ENCODE assay signal across 1 cellular context in genomic region chr21:36164427-36164784, GRCh38.
TF ChIP-seq lines count a peak whose summit lies in the region.

No MANE protein-coding gene starts in this region.

TF ChIP-seq in HepG2, 621 proteins besides CTCF, POLR2A, EP300 and RAD21 (continued from another document and continues in another):
- TF ChIP-seq, protein P1, sequence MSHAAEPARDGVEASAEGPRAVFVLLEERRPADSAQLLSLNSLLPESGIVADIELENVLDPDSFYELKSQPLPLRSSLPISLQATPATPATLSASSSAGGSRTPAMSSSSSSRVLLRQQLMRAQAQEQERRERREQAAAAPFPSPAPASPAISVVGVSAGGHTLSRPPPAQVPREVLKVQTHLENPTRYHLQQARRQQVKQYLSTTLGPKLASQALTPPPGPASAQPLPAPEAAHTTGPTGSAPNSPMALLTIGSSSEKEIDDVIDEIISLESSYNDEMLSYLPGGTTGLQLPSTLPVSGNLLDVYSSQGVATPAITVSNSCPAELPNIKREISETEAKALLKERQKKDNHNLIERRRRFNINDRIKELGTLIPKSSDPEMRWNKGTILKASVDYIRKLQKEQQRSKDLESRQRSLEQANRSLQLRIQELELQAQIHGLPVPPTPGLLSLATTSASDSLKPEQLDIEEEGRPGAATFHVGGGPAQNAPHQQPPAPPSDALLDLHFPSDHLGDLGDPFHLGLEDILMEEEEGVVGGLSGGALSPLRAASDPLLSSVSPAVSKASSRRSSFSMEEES (CRISPR knock-in tag; IDR thresholded peaks at IDR 0.05) = peak; percentile 56; the same call in 1 of the 2 replicates
- TF ChIP-seq ZMYM3 (CRISPR knock-in tag; IDR thresholded peaks at IDR 0.05) (no peak), MYC (CRISPR knock-in tag; IDR thresholded peaks at IDR 0.05; ENCODE audit: borderline replicate concordance) (peak; percentile 32; the same call in 1 of the 2 replicates), HNF4G (IDR thresholded peaks at IDR 0.05; ENCODE audit: borderline replicate concordance, low read depth, low read length) (no peak), HNF4G (CRISPR knock-in tag; IDR thresholded peaks at IDR 0.05; ENCODE audit: borderline replicate concordance, low read depth) (no peak), NONO (IDR thresholded peaks at IDR 0.05) (no peak), NONO (CRISPR knock-in tag; conservative IDR thresholded peaks at IDR 0.05) (no peak), ZNF790 (CRISPR knock-in tag; IDR thresholded peaks at IDR 0.05; ENCODE audit: borderline replicate concordance) (no peak), MIXL1 (CRISPR knock-in tag; IDR thresholded peaks at IDR 0.05) (no peak), HNRNPH1 (optimal IDR thresholded peaks at IDR 0.05; ENCODE audit: low read depth, low read length) (no peak), ZNF282 (IDR thresholded peaks at IDR 0.05; ENCODE audit: partially characterized antibody) (no peak), HDAC1 (CRISPR knock-in tag; IDR thresholded peaks at IDR 0.05) (peak; percentile 75), ZNF841 (CRISPR knock-in tag; IDR thresholded peaks at IDR 0.05; ENCODE audit: borderline replicate concordance) (no peak), RXRA (CRISPR knock-in tag; IDR thresholded peaks at IDR 0.05) (no peak), ZMYM2 (CRISPR knock-in tag; IDR thresholded peaks at IDR 0.05) (no peak), ZBTB20 (CRISPR knock-in tag; IDR thresholded peaks at IDR 0.05; ENCODE audit: borderline replicate concordance, low read depth) (no peak), ZKSCAN1 (IDR thresholded peaks at IDR 0.05; ENCODE audit: low read length) (no peak), ZNF121 (CRISPR knock-in tag; IDR thresholded peaks at IDR 0.05) (no peak), CBX2 (IDR thresholded peaks at IDR 0.05; ENCODE audit: low read depth, low read length) (no peak), CBX2 (CRISPR knock-in tag; IDR thresholded peaks at IDR 0.05; ENCODE audit: low read depth) (no peak), ZNF598 (CRISPR knock-in tag; IDR thresholded peaks at IDR 0.05; ENCODE audit: borderline replicate concordance) (no peak), HNRNPK (IDR thresholded peaks at IDR 0.05; ENCODE audit: low read depth, low read length, poor library complexity, severe bottlenecking) (no peak), KDM4B (CRISPR knock-in tag; IDR thresholded peaks at IDR 0.05) (no peak), FOXK2 (IDR thresholded peaks at IDR 0.05) (no peak), SIN3A (IDR thresholded peaks at IDR 0.05; ENCODE audit: borderline replicate concordance, low read depth, low read length) (0 out of 2 replicates have a peak, but pooled peaks have one; percentile 22), FOXA1 (IDR thresholded peaks at IDR 0.05) (no peak), FOXA1 (CRISPR knock-in tag; IDR thresholded peaks at IDR 0.05) (no peak), WIZ (CRISPR knock-in tag; IDR thresholded peaks at IDR 0.05) (no peak), LCORL (IDR thresholded peaks at IDR 0.05) (no peak), LCORL (CRISPR knock-in tag; IDR thresholded peaks at IDR 0.05) (peak; percentile 64; the same call in 1 of the 2 replicates), STAG1 (CRISPR knock-in tag; IDR thresholded peaks at IDR 0.05) (no peak), PHF8 (CRISPR knock-in tag; IDR thresholded peaks at IDR 0.05) (no peak), KLF11 (CRISPR knock-in tag; IDR thresholded peaks at IDR 0.05) (0 out of 2 replicates have a peak, but pooled peaks have one; percentile 45), SOX13 (IDR thresholded peaks at IDR 0.05) (0 out of 2 replicates have a peak, but pooled peaks have one; percentile 18), SOX13 (CRISPR knock-in tag; conservative IDR thresholded peaks at IDR 0.05 in 1 of 2, IDR thresholded peaks at IDR 0.05 in 1 of 2) (peak in 1 of 2 experiments; percentile 50; a peak in 1 of 4 replicates), ZNF644 (CRISPR knock-in tag; IDR thresholded peaks at IDR 0.05; ENCODE audit: low read depth) (no peak), POLR2G (IDR thresholded peaks at IDR 0.05; ENCODE audit: low read depth, low read length) (no peak), CBFB (CRISPR knock-in tag; IDR thresholded peaks at IDR 0.05) (no peak), DBP (CRISPR knock-in tag; IDR thresholded peaks at IDR 0.05; ENCODE audit: not compliant biosample characterization) (no peak), ZFYVE20 (CRISPR knock-in tag; IDR thresholded peaks at IDR 0.05; ENCODE audit: borderline replicate concordance, low read depth) (no peak), ATF7-NPFF (CRISPR knock-in tag; IDR thresholded peaks at IDR 0.05; ENCODE audit: low read depth) (no peak), ZNF747 (CRISPR knock-in tag; IDR thresholded peaks at IDR 0.05; ENCODE audit: borderline replicate concordance) (no peak), ZNF17 (CRISPR knock-in tag; IDR thresholded peaks at IDR 0.05) (no peak), ZFP90 (CRISPR knock-in tag; IDR thresholded peaks at IDR 0.05; ENCODE audit: borderline replicate concordance) (no peak), CENPX (CRISPR knock-in tag; IDR thresholded peaks at IDR 0.05) (no peak), MAX (IDR thresholded peaks at IDR 0.05) (peak; percentile 70), SAFB2 (CRISPR knock-in tag; IDR thresholded peaks at IDR 0.05; ENCODE audit: borderline replicate concordance, low read depth) (no peak), KDM1A (CRISPR knock-in tag; IDR thresholded peaks at IDR 0.05) (no peak), SSRP1 (CRISPR knock-in tag; IDR thresholded peaks at IDR 0.05) (no peak), ZNF792 (CRISPR knock-in tag; IDR thresholded peaks at IDR 0.05) (peak; percentile 56; the same call in 1 of the 2 replicates), JDP2 (CRISPR knock-in tag; IDR thresholded peaks at IDR 0.05; ENCODE audit: borderline replicate concordance) (no peak), ZNF253 (CRISPR knock-in tag; IDR thresholded peaks at IDR 0.05; ENCODE audit: borderline replicate concordance) (no peak), XRCC5 (optimal IDR thresholded peaks at IDR 0.05; ENCODE audit: low read length) (no peak), SALL1 (CRISPR knock-in tag; IDR thresholded peaks at IDR 0.05) (peak; percentile 48; the same call in 1 of the 2 replicates), ZNF879 (CRISPR knock-in tag; IDR thresholded peaks at IDR 0.05) (no peak)
- TF ChIP-seq, protein P2, sequence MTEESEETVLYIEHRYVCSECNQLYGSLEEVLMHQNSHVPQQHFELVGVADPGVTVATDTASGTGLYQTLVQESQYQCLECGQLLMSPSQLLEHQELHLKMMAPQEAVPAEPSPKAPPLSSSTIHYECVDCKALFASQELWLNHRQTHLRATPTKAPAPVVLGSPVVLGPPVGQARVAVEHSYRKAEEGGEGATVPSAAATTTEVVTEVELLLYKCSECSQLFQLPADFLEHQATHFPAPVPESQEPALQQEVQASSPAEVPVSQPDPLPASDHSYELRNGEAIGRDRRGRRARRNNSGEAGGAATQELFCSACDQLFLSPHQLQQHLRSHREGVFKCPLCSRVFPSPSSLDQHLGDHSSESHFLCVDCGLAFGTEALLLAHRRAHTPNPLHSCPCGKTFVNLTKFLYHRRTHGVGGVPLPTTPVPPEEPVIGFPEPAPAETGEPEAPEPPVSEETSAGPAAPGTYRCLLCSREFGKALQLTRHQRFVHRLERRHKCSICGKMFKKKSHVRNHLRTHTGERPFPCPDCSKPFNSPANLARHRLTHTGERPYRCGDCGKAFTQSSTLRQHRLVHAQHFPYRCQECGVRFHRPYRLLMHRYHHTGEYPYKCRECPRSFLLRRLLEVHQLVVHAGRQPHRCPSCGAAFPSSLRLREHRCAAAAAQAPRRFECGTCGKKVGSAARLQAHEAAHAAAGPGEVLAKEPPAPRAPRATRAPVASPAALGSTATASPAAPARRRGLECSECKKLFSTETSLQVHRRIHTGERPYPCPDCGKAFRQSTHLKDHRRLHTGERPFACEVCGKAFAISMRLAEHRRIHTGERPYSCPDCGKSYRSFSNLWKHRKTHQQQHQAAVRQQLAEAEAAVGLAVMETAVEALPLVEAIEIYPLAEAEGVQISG (CRISPR knock-in tag; IDR thresholded peaks at IDR 0.05) = 0 out of 2 replicates have a peak, but pooled peaks have one; percentile 34
- TF ChIP-seq, protein P3, sequence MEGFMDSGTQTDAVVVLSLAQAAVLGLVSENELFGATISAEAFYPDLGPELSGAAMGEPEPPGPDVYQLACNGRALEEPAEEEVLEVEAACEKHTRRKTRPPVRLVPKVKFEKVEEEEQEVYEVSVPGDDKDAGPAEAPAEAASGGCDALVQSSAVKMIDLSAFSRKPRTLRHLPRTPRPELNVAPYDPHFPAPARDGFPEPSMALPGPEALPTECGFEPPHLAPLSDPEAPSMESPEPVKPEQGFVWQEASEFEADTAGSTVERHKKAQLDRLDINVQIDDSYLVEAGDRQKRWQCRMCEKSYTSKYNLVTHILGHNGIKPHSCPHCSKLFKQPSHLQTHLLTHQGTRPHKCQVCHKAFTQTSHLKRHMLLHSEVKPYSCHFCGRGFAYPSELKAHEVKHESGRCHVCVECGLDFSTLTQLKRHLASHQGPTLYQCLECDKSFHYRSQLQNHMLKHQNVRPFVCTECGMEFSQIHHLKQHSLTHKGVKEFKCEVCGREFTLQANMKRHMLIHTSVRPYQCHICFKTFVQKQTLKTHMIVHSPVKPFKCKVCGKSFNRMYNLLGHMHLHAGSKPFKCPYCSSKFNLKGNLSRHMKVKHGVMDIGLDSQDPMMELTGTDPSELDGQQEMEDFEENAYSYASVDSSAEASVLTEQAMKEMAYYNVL (CRISPR knock-in tag; IDR thresholded peaks at IDR 0.05; ENCODE audit: borderline replicate concordance) = no peak
- TF ChIP-seq, protein P4, sequence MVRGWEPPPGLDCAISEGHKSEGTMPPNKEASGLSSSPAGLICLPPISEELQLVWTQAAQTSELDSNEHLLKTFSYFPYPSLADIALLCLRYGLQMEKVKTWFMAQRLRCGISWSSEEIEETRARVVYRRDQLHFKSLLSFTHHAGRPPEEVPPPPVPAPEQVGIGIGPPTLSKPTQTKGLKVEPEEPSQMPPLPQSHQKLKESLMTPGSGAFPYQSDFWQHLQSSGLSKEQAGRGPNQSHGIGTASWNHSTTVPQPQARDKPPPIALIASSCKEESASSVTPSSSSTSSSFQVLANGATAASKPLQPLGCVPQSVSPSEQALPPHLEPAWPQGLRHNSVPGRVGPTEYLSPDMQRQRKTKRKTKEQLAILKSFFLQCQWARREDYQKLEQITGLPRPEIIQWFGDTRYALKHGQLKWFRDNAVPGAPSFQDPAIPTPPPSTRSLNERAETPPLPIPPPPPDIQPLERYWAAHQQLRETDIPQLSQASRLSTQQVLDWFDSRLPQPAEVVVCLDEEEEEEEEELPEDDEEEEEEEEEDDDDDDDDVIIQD (CRISPR knock-in tag; IDR thresholded peaks at IDR 0.05; ENCODE audit: low read depth) = peak; percentile 66; the same call in 1 of the 2 replicates
- TF ChIP-seq, protein P5, sequence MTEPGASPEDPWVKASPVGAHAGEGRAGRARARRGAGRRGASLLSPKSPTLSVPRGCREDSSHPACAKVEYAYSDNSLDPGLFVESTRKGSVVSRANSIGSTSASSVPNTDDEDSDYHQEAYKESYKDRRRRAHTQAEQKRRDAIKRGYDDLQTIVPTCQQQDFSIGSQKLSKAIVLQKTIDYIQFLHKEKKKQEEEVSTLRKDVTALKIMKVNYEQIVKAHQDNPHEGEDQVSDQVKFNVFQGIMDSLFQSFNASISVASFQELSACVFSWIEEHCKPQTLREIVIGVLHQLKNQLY (CRISPR knock-in tag; IDR thresholded peaks at IDR 0.05) = no peak; the same call in 1 of the 2 replicates
- TF ChIP-seq, protein P6, sequence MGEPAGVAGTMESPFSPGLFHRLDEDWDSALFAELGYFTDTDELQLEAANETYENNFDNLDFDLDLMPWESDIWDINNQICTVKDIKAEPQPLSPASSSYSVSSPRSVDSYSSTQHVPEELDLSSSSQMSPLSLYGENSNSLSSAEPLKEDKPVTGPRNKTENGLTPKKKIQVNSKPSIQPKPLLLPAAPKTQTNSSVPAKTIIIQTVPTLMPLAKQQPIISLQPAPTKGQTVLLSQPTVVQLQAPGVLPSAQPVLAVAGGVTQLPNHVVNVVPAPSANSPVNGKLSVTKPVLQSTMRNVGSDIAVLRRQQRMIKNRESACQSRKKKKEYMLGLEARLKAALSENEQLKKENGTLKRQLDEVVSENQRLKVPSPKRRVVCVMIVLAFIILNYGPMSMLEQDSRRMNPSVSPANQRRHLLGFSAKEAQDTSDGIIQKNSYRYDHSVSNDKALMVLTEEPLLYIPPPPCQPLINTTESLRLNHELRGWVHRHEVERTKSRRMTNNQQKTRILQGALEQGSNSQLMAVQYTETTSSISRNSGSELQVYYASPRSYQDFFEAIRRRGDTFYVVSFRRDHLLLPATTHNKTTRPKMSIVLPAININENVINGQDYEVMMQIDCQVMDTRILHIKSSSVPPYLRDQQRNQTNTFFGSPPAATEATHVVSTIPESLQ (CRISPR knock-in tag; conservative IDR thresholded peaks at IDR 0.05) = no peak
- TF ChIP-seq, protein P7, sequence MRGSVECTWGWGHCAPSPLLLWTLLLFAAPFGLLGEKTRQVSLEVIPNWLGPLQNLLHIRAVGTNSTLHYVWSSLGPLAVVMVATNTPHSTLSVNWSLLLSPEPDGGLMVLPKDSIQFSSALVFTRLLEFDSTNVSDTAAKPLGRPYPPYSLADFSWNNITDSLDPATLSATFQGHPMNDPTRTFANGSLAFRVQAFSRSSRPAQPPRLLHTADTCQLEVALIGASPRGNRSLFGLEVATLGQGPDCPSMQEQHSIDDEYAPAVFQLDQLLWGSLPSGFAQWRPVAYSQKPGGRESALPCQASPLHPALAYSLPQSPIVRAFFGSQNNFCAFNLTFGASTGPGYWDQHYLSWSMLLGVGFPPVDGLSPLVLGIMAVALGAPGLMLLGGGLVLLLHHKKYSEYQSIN (CRISPR knock-in tag; IDR thresholded peaks at IDR 0.05; ENCODE audit: borderline replicate concordance) = no peak
